Comparison of ENCODE assay signal across 15 cellular contexts in genomic region chr7:139094030-139094429, GRCh38. TPM values are rescaled to one million over a fixed set of nuclear protein-coding genes. Genes with fewer than 3 reads are reported as not detected.
DNase-seq lines count a peak whose midpoint lies in the region; ATAC-seq and TF ChIP-seq lines count a peak whose summit lies in the region.
"Had no signal": no experiment of that assay in that cellular context is flagged by ENCODE, and none has a peak within 500 bp of the region (broad histone marks: within the 10 kb centered on the region; RNA-seq: fewer than 3 reads in every experiment).

No MANE protein-coding gene starts in this region.

- in situ Hi-C loops in brain microvascular endothelial cell (cut with HindIII; ENCODE audit: low pct_ligation_motif_present, low sequenced_read_pairs), result no loop called here

- no peak for ATAC-seq in activated CD4-positive, alpha-beta T cell treated with anti-CD3 and anti-CD28 coated beads for 36 hours
- no peak for ATAC-seq in stimulated activated naive CD8-positive, alpha-beta T cell treated with anti-CD3 and anti-CD28 coated beads, Interleukin-15, amount 100 ng/mL, for 72 hours
- ATAC-seq in SK-N-SH treated with all-trans-retinoic acid at 6 μM for 48 hours (no peak), GM21619 (IDR thresholded peaks at IDR 0.05; ENCODE audit: unreplicated experiment) (no peak)

- no peaks in the 10 kb centered on the region for H3K9me3 ChIP-seq in iPS-20b (ENCODE audit: insufficient read depth, low read depth, low read length)
- H3K9me3 ChIP-seq: HAP-1, heart right ventricle, SJCRH30 had no signal

- H3K4me3 Mint-ChIP-seq in activated CD4-positive, alpha-beta T cell treated with anti-CD3 and anti-CD28 coated beads for 36 hours, result peak overlapping the region; percentile 70
- peak overlapping the region; percentile 71 for H3K4me3 Mint-ChIP-seq in activated CD4-positive, alpha-beta memory T cell treated with anti-CD3 and anti-CD28 coated beads for 36 hours
- H3K4me3 Mint-ChIP-seq in stimulated activated naive CD8-positive, alpha-beta T cell treated with anti-CD3 and anti-CD28 coated beads, Interleukin-15, amount 100 ng/mL, for 72 hours, result peak overlapping the region; percentile 84 to 91

- H3K36me3 Mint-ChIP-seq in activated CD4-positive, alpha-beta T cell treated with anti-CD3 and anti-CD28 coated beads for 36 hours (ENCODE audit: low read depth), result peaks cover 79% of the 10 kb centered on the region
- peaks cover 70% of the 10 kb centered on the region for H3K36me3 Mint-ChIP-seq in activated CD4-positive, alpha-beta memory T cell treated with anti-CD3 and anti-CD28 coated beads for 36 hours

- H3K4me1 ChIP-seq in iPS-20b (ENCODE audit: insufficient read depth, low read length), result peaks cover 29% of the 10 kb centered on the region
- H3K4me1 ChIP-seq: SJCRH30 had no signal

- POLR2A ChIA-PET in activated CD4-positive, alpha-beta T cell treated with anti-CD3 and anti-CD28 coated beads for 36 hours (lab: Charles Lee), result interaction anchor here (1.3 to 2.4 kb wide), 3 partner anchors 10 to 266 kb away, joined by 3 to 8 read pairs (median 7); partner anchors contain the start of gene LUC7L2
- POLR2A ChIA-PET in activated CD4-positive, alpha-beta memory T cell treated with anti-CD3 and anti-CD28 coated beads for 36 hours (lab: Charles Lee), result interaction anchor here (0.7 to 3.2 kb wide), 9 partner anchors 8 to 276 kb away, joined by 3 to 55 read pairs (median 6); partner anchors contain the start of gene ZC3HAV1

- peaks cover 88% of the 10 kb centered on the region for H3K4me1 Mint-ChIP-seq in activated CD4-positive, alpha-beta T cell treated with anti-CD3 and anti-CD28 coated beads for 36 hours
- H3K4me1 Mint-ChIP-seq in activated CD4-positive, alpha-beta memory T cell treated with anti-CD3 and anti-CD28 coated beads for 36 hours (ENCODE audit: low read depth), result peaks cover 85% of the 10 kb centered on the region
- peaks cover 93% of the 10 kb centered on the region for H3K4me1 Mint-ChIP-seq in stimulated activated naive CD8-positive, alpha-beta T cell treated with anti-CD3 and anti-CD28 coated beads, Interleukin-15, amount 100 ng/mL, for 72 hours

- no peak for TF ChIP-seq CTCF in brain microvascular endothelial cell (IDR thresholded peaks at IDR 0.05; ENCODE audit: low read depth, low read length, missing control alignments)

- H3K27me3 ChIP-seq in iPS-20b (ENCODE audit: insufficient read depth, low read length) (no peaks in the 10 kb centered on the region), brain microvascular endothelial cell (replicated peaks) (no peaks in the 10 kb centered on the region)
- H3K27me3 ChIP-seq: heart right ventricle, SJCRH30 had no signal

- DNase-seq in activated CD4-positive, alpha-beta T cell treated with anti-CD3 and anti-CD28 coated beads for 36 hours, result no peak
- DNase-seq in activated CD4-positive, alpha-beta T cell treated with anti-CD3 and anti-CD28 coated beads, Interleukin-2, amount 50 U/mL, for 1 hour, result no peak
- peak; percentile 20 for DNase-seq in activated CD4-positive, alpha-beta memory T cell treated with anti-CD3 and anti-CD28 coated beads for 36 hours
- no peak for DNase-seq in stimulated activated naive CD8-positive, alpha-beta T cell treated with anti-CD3 and anti-CD28 coated beads, Interleukin-15, amount 100 ng/mL, for 72 hours
- no peak for DNase-seq in brain microvascular endothelial cell
- DNase-seq: activated CD4-positive, alpha-beta T cell treated with anti-CD3 and anti-CD28 coated beads for 1 hour; DMS 273 treated with DMSO at 0.1 percent for 48 hours; heart right ventricle; SJCRH30 had no signal

- H3K9me3 Mint-ChIP-seq in activated CD4-positive, alpha-beta T cell treated with anti-CD3 and anti-CD28 coated beads for 36 hours (ENCODE audit: low read depth), result peaks cover 2% of the 10 kb centered on the region
- no peaks in the 10 kb centered on the region for H3K9me3 Mint-ChIP-seq in activated CD4-positive, alpha-beta memory T cell treated with anti-CD3 and anti-CD28 coated beads for 36 hours
- peaks cover 0 to 4% of the 10 kb centered on the region in 2 donors for H3K9me3 Mint-ChIP-seq in stimulated activated naive CD8-positive, alpha-beta T cell treated with anti-CD3 and anti-CD28 coated beads, Interleukin-15, amount 100 ng/mL, for 72 hours

- H3K27ac ChIP-seq in iPS-20b (ENCODE audit: low read length) (no peak overlapping the region), brain microvascular endothelial cell (no peak overlapping the region)
- H3K27ac ChIP-seq: SJCRH30 had no signal

- peak overlapping the region; percentile 92 for H3K27ac Mint-ChIP-seq in activated CD4-positive, alpha-beta T cell treated with anti-CD3 and anti-CD28 coated beads for 36 hours
- H3K27ac Mint-ChIP-seq in activated CD4-positive, alpha-beta memory T cell treated with anti-CD3 and anti-CD28 coated beads for 36 hours, result peak overlapping the region; percentile 87
- peak overlapping the region; percentile 91 to 97 for H3K27ac Mint-ChIP-seq in stimulated activated naive CD8-positive, alpha-beta T cell treated with anti-CD3 and anti-CD28 coated beads, Interleukin-15, amount 100 ng/mL, for 72 hours

- CTCF ChIA-PET in activated CD4-positive, alpha-beta T cell treated with anti-CD3 and anti-CD28 coated beads for 36 hours (lab: Charles Lee), result interaction anchor here (1.0 to 3.2 kb wide), 6 partner anchors 10 to 246 kb away, joined by 3 to 32 read pairs (median 9); no protein-coding TSS in a partner anchor
- CTCF ChIA-PET in activated CD4-positive, alpha-beta memory T cell treated with anti-CD3 and anti-CD28 coated beads for 36 hours (lab: Charles Lee), result interaction anchor here (0.9 to 2.8 kb wide), 5 partner anchors 10 to 48 kb away, joined by 3 to 14 read pairs (median 7); no protein-coding TSS in a partner anchor

- peak overlapping the region; percentile 27; the same call in 1 of the 2 replicates for H3K9ac ChIP-seq in iPS-20b (ENCODE audit: low read depth, low read length)

- H3K4me3 ChIP-seq in iPS-20b (ENCODE audit: low read length) (no peak overlapping the region), brain microvascular endothelial cell (ENCODE audit: low read depth, low read length) (no peak overlapping the region)
- H3K4me3 ChIP-seq: HAP-1, lung, SJCRH30 had no signal

- 0 out of 2 replicates have a peak, but pooled peaks cover under 1% of the 10 kb centered on the region for H3K36me3 ChIP-seq in iPS-20b (ENCODE audit: insufficient read depth, low read depth, low read length)
- H3K36me3 ChIP-seq in brain microvascular endothelial cell (replicated peaks), result peaks cover 3% of the 10 kb centered on the region
- H3K36me3 ChIP-seq: SJCRH30 had no signal

- intact Hi-C loops in activated CD4-positive, alpha-beta T cell treated with anti-CD3 and anti-CD28 coated beads for 36 hours (cut with DNase I, micrococcal nuclease), result no loop called here
- intact Hi-C loops in activated CD4-positive, alpha-beta memory T cell treated with anti-CD3 and anti-CD28 coated beads for 36 hours (cut with micrococcal nuclease), result loop anchor here (2.0 kb wide), 2 partner anchors 15 to 247 kb away; partner anchors contain the start of genes FMC1 and ZC3HAV1

- no peaks in the 10 kb centered on the region for H3K27me3 Mint-ChIP-seq in activated CD4-positive, alpha-beta T cell treated with anti-CD3 and anti-CD28 coated beads for 36 hours
- H3K27me3 Mint-ChIP-seq in activated CD4-positive, alpha-beta memory T cell treated with anti-CD3 and anti-CD28 coated beads for 36 hours, result no peaks in the 10 kb centered on the region
- H3K27me3 Mint-ChIP-seq in stimulated activated naive CD8-positive, alpha-beta T cell treated with anti-CD3 and anti-CD28 coated beads, Interleukin-15, amount 100 ng/mL, for 72 hours, result no peaks in the 10 kb centered on the region

TF ChIP-seq in SK-N-SH treated with all-trans-retinoic acid at 6 μM for 48 hours, 23 proteins besides CTCF, POLR2A, EP300 and RAD21:
- TF ChIP-seq RARB (CRISPR knock-in tag; IDR thresholded peaks at IDR 0.05) (no peak), TCF4 (CRISPR knock-in tag; IDR thresholded peaks at IDR 0.05; ENCODE audit: borderline replicate concordance) (no peak)

RNA-seq across cellular contexts. Expression of gene ZC3HAV1, which starts 15.5 kb away (rescaled TPM):
- 100 to 1,000 TPM; 110 to 120 TPM for total RNA-seq in activated CD4-positive, alpha-beta T cell treated with anti-CD3 and anti-CD28 coated beads for 36 hours
- total RNA-seq in activated CD4-positive, alpha-beta memory T cell treated with anti-CD3 and anti-CD28 coated beads for 36 hours, result 10 to 100 TPM; 99.3 to 99.6 TPM

RNA-seq across cellular contexts. Expression of gene ZC3HAV1L, which starts 58.2 kb away (rescaled TPM):
- 10 to 100 TPM; 19.8 to 23.2 TPM for total RNA-seq in activated CD4-positive, alpha-beta T cell treated with anti-CD3 and anti-CD28 coated beads for 36 hours
- 10 to 100 TPM; 11.8 to 14.7 TPM for total RNA-seq in activated CD4-positive, alpha-beta memory T cell treated with anti-CD3 and anti-CD28 coated beads for 36 hours
- total RNA-seq: A172 had no signal
